Comparison of ENCODE assay signal across 13 cellular contexts in genomic region chr3:71168043-71168720, GRCh38.
A peak's percentile ranks its signal among the peaks of the same experiment; 100 is the strongest.
DNase-seq lines count a peak whose midpoint lies in the region.
"Had no signal": no experiment of that assay in that cellular context is flagged by ENCODE, and none has a peak within 500 bp of the region (broad histone marks: within the 10 kb centered on the region; RNA-seq: fewer than 3 reads in every experiment).

No MANE protein-coding gene starts in this region.

- H3K9me3 ChIP-seq in skeletal muscle tissue (ENCODE audit: control insufficient read depth in 3 of 3, low read length in 3 of 3), result no peaks in the 10 kb centered on the region
- H3K9me3 ChIP-seq: mucosa of descending colon had no signal

- peak overlapping the region; percentile 39 for H3K27ac ChIP-seq in skeletal muscle tissue (ENCODE audit: low read depth, low read length)
- H3K27ac ChIP-seq: PC-9 had no signal

- peak; percentile 43 for DNase-seq in ELR (ENCODE audit: low read depth)
- DNase-seq in amniotic epithelial cell (ENCODE audit: low read depth), result peak; percentile 68
- peak; percentile 40 for DNase-seq in fibroblast of the conjunctiva (ENCODE audit: low read depth)
- DNase-seq in stimulated activated CD4-positive, alpha-beta T cell treated with anti-CD3 and anti-CD28 coated beads, Interleukin-2, amount 100 ng/mL, for 24 hours, result no peak
- DNase-seq in mesenteric fat pad (ENCODE audit: low spot score), result no peak
- no peak for DNase-seq in activated gamma-delta T cell treated with Interleukin-2 at 50 U/mL for 16 hours
- DNase-seq in HuH-7.5 (ENCODE audit: low spot score), result no peak
- DNase-seq: dorsolateral prefrontal cortex; PC-9; stimulated activated CD4-positive, alpha-beta T cell treated with anti-CD3 and anti-CD28 coated beads, Interleukin-15, amount 100 ng/mL, for 24 hours; stimulated activated naive CD4-positive, alpha-beta T cell had no signal

- no peak overlapping the region for H3K4me3 ChIP-seq in skeletal muscle tissue (ENCODE audit: low read length in 3 of 3)
- H3K4me3 ChIP-seq: mucosa of descending colon, PC-9 had no signal

- H3K27me3 ChIP-seq in skeletal muscle tissue (ENCODE audit: control insufficient read depth in 3 of 3, insufficient read depth in 3 of 3, low read length in 3 of 3), result no peaks in the 10 kb centered on the region
- H3K27me3 ChIP-seq: dorsolateral prefrontal cortex had no signal

- no peak overlapping the region for H3K9ac ChIP-seq in skeletal muscle tissue (ENCODE audit: low read depth in 1 of 3, low read length in 3 of 3)

- no peaks in the 10 kb centered on the region for H3K36me3 ChIP-seq in skeletal muscle tissue (ENCODE audit: control insufficient read depth in 3 of 3, insufficient read depth in 3 of 3, low read length in 3 of 3)

- H3K4me1 ChIP-seq in skeletal muscle tissue (ENCODE audit: control insufficient read depth in 3 of 3, insufficient read depth in 3 of 3, low read length in 3 of 3), result peaks cover 0 to 5% (median 0%) of the 10 kb centered on the region in 3 donors

Comparison
In these comparisons a context has a peak if more than half of its experiments do, and no peak if none do; other contexts are left out.
1. DNase-seq: peak in ELR (single experiment), amniotic epithelial cell (single experiment) and fibroblast of the conjunctiva (single experiment); none in stimulated activated CD4-positive, alpha-beta T cell treated with anti-CD3 and anti-CD28 coated beads, Interleukin-2, amount 100 ng/mL, for 24 hours (0 of 2), mesenteric fat pad (single experiment), activated gamma-delta T cell treated with Interleukin-2 at 50 U/mL for 16 hours (single experiment) and HuH-7.5 (single experiment).